In the genomic region with DNA sequence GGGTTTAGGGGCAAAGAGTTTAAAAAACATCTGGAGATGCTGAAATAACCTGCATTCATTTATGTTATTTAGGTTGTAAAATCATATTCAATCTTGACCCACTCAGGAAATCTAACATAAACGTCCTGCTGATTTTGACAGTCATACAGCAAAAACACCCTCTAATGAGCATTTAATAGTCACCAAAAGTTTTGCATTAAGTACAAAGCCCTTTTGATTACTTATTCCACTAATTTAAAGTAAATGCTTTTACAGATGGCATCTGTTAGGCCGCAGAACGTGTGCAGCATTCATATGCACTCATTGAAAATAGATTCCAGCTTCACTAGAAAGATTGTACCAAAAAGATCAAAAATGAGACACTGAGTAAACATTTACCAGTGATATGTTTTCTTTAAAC, we compare ENCODE assay signal across 21 cellular contexts.
A peak's percentile ranks its signal among the peaks of the same experiment; 100 is the strongest.
DNase-seq lines count a peak whose midpoint lies in the region; ATAC-seq, FAIRE-seq and TF ChIP-seq lines count a peak whose summit lies in the region.
"Had no signal": no experiment of that assay in that cellular context is flagged by ENCODE, and none has a peak within 500 bp of the region (broad histone marks: within the 10 kb centered on the region; RNA-seq: fewer than 3 reads in every experiment).

No MANE protein-coding gene starts in this region.

- POLR2A ChIA-PET in GM12878 (lab: Charles Lee) = no interaction called here

- no peaks in the 10 kb centered on the region for H3K27me3 ChIP-seq in DND-41 (ENCODE audit: insufficient read depth, low read length, poor library complexity)
- H3K27me3 ChIP-seq in MM.1S (replicated peaks; ENCODE audit: insufficient read depth, low read length) = no peaks in the 10 kb centered on the region
- H3K27me3 ChIP-seq in GM12878 (replicated peaks in 1 of 2; ENCODE audit: control insufficient read depth in 2 of 2, insufficient read depth in 2 of 2, low read length in 1 of 2) = no peaks in the 10 kb centered on the region
- H3K27me3 ChIP-seq in MG63 = no peaks in the 10 kb centered on the region
- H3K27me3 ChIP-seq: BLaER1 treated with 17β-estradiol and CSF1 and Interleukin-3, amounts not matched to agents 10 nM and 100 nM had no signal

- no peaks in the 10 kb centered on the region for H3K9me2 ChIP-seq in MM.1S (replicated peaks; ENCODE audit: insufficient read depth, low read length)

- no peaks in the 10 kb centered on the region for H4K20me1 ChIP-seq in DND-41 (ENCODE audit: insufficient read depth, low read length)
- no peaks in the 10 kb centered on the region for H4K20me1 ChIP-seq in MM.1S (ENCODE audit: insufficient read depth, low read length)
- no peaks in the 10 kb centered on the region for H4K20me1 ChIP-seq in GM12878 (ENCODE audit: control insufficient read depth, insufficient read depth)
- H4K20me1 ChIP-seq: BLaER1 treated with 17β-estradiol and CSF1 and Interleukin-3, amounts not matched to agents 10 nM and 100 nM had no signal

- H3K4me1 ChIP-seq in DND-41 (ENCODE audit: insufficient read depth, low read length) (no peaks in the 10 kb centered on the region), MM.1S (ENCODE audit: low read length) (no peaks in the 10 kb centered on the region), GM12878 (ENCODE audit: control insufficient read depth, insufficient read depth, low read length) (no peaks in the 10 kb centered on the region)
- H3K4me1 ChIP-seq: Caco-2 had no signal

- H3K9me3 ChIP-seq in DND-41 (ENCODE audit: insufficient read depth, low read length, severe bottlenecking) (no peaks in the 10 kb centered on the region), MM.1S (replicated peaks; ENCODE audit: insufficient read depth, low read length) (no peaks in the 10 kb centered on the region), GM12878 (replicated peaks; ENCODE audit: control insufficient read depth, insufficient read depth, low read length) (no peaks in the 10 kb centered on the region), MG63 (no peaks in the 10 kb centered on the region)
- H3K9me3 ChIP-seq: BLaER1 treated with 17β-estradiol and CSF1 and Interleukin-3, amounts not matched to agents 10 nM and 100 nM; Caco-2 had no signal

- H2AFZ ChIP-seq in DND-41 (ENCODE audit: low read depth, low read length) (0 out of 2 replicates have a peak overlapping the region, but pooled peaks have one; percentile 11), MM.1S (ENCODE audit: low read length) (peak overlapping the region; percentile 27; the same call in 1 of the 2 replicates), GM12878 (ENCODE audit: control insufficient read depth, low read depth, low read length) (peak overlapping the region; percentile 1; the same call in 1 of the 2 replicates)

- TF ChIP-seq RAD21 in GM12878 (IDR thresholded peaks at IDR 0.05; ENCODE audit: insufficient read depth, low read depth, low read length) = no peak

- no peaks in the 10 kb centered on the region for H3F3A ChIP-seq in MM.1S (ENCODE audit: insufficient read depth, low read length)

- H3K36me3 ChIP-seq in DND-41 (ENCODE audit: insufficient read depth, low read length) = no peaks in the 10 kb centered on the region
- H3K36me3 ChIP-seq in MM.1S (replicated peaks; ENCODE audit: insufficient read depth, low read length) = no peaks in the 10 kb centered on the region
- no peaks in the 10 kb centered on the region for H3K36me3 ChIP-seq in GM12878 (ENCODE audit: control insufficient read depth in 2 of 2, insufficient read depth in 2 of 2, low read length in 1 of 2)
- no peaks in the 10 kb centered on the region for H3K36me3 ChIP-seq in MG63
- H3K36me3 ChIP-seq: BLaER1 treated with 17β-estradiol and CSF1 and Interleukin-3, amounts not matched to agents 10 nM and 100 nM had no signal

- 21% methylated on average over 3 of the region's 3 CpGs for WGBS in GM12878 (ENCODE audit: insufficient coverage, insufficient replicate concordance, low lambda C conversion rate, missing lambda C conversion rate)

- TF ChIP-seq EP300 in GM12878 (IDR thresholded peaks at IDR 0.05; ENCODE audit: borderline replicate concordance in 1 of 2, control insufficient read depth in 1 of 2, low read depth in 2 of 2, low read length in 2 of 2) = no peak

- H3K9ac ChIP-seq in DND-41 (ENCODE audit: low read depth, low read length) (no peak overlapping the region), MM.1S (ENCODE audit: low read length) (no peak overlapping the region), GM12878 (ENCODE audit: control insufficient read depth, insufficient read depth, low read length) (no peak overlapping the region)
- H3K9ac ChIP-seq: BLaER1 treated with 17β-estradiol and CSF1 and Interleukin-3, amounts not matched to agents 10 nM and 100 nM had no signal

- RAD21 ChIA-PET in GM12878 (lab: Charles Lee; ENCODE audit: unreplicated experiment) = no interaction called here

- SMC1A ChIA-PET in GM12878 (lab: Charles Lee; ENCODE audit: uncharacterized antibody, unreplicated experiment) = no interaction called here

- H3K4me3 ChIP-seq in DND-41 (ENCODE audit: low read depth in 1 of 2, low read length in 2 of 2) = no peak overlapping the region
- H3K4me3 ChIP-seq in MM.1S (ENCODE audit: low read length) = no peak overlapping the region
- H3K4me3 ChIP-seq in GM12878 = no peak overlapping the region
- no peak overlapping the region for H3K4me3 ChIP-seq in MG63
- H3K4me3 ChIP-seq: BLaER1 treated with 17β-estradiol and CSF1 and Interleukin-3, amounts not matched to agents 10 nM and 100 nM had no signal

- no TSS peak for BruUV-seq in GM12878 (replicated peaks; lab: Mats Ljungman, UMichigan)

- TF ChIP-seq POLR2A in GM12878 (IDR thresholded peaks at IDR 0.05; ENCODE audit: low read depth, low read length) = no peak

- ATAC-seq in DND-41 (ENCODE audit: insufficient read depth, low read depth) (no peak), GM12878 (no peak)
- ATAC-seq: CD8-positive, alpha-beta T cell had no signal

- DNase-seq in DND-41 (no peak), MM.1S (no peak), GM12878 (ENCODE audit: low read depth, low spot score) (no peak), occipital lobe (lab: John Stamatoyannopoulos, UW) (no peak), MG63 (no peak), GOT3 (lab: John Stamatoyannopoulos, UW) (no peak), NCI-H2107 (lab: John Stamatoyannopoulos, UW) (no peak)
- DNase-seq: 8988T; AML-193; Caco-2; Calu3; CD4-positive, alpha-beta T cell; CD8-positive, alpha-beta T cell; DMS79 treated with DMSO at 0.1 percent for 48 hours; EL; GDM1 had no signal

- H3K27ac ChIP-seq in DND-41 (ENCODE audit: low read length) (no peak overlapping the region), MM.1S (ENCODE audit: low read length) (no peak overlapping the region), GM12878 (ENCODE audit: control insufficient read depth, insufficient read depth) (no peak overlapping the region)
- H3K27ac ChIP-seq: BLaER1 treated with 17β-estradiol and CSF1 and Interleukin-3, amounts not matched to agents 10 nM and 100 nM; C4-2B had no signal

- no peak for FAIRE-seq in GM12878 (lab: Jason Lieb, UNC)
- FAIRE-seq: D721Med, GM12891, GM18507 had no signal

- intact Hi-C loops in GM12878 (cut with micrococcal nuclease; ENCODE audit: unreplicated experiment) = no loop called here

- CTCF ChIA-PET in GM12878 (lab: Yijun Ruan, JAX) = no interaction called here

- TF ChIP-seq CTCF in DND-41 (IDR thresholded peaks at IDR 0.05; ENCODE audit: borderline replicate concordance, extremely low read depth, low read length, poor library complexity, severe bottlenecking) (no peak), MM.1S (IDR thresholded peaks at IDR 0.05; ENCODE audit: low read length) (no peak), GM12878 (IDR thresholded peaks at IDR 0.05 in 2 of 3, conservative IDR thresholded peaks at IDR 0.05 in 1 of 3; ENCODE audit: control insufficient read depth in 2 of 3, extremely low read depth in 1 of 3, insufficient read depth in 1 of 3, low read depth in 3 of 3, low read length in 3 of 3) (no peak)

- H3K79me2 ChIP-seq in DND-41 (ENCODE audit: insufficient read depth, low read length) = no peaks in the 10 kb centered on the region
- H3K79me2 ChIP-seq in MM.1S (ENCODE audit: low read length) = no peaks in the 10 kb centered on the region
- no peaks in the 10 kb centered on the region for H3K79me2 ChIP-seq in GM12878 (ENCODE audit: control insufficient read depth, insufficient read depth, low read length)

- no peak overlapping the region for H3K4me2 ChIP-seq in DND-41 (ENCODE audit: insufficient read depth, low read length)
- H3K4me2 ChIP-seq in MM.1S (ENCODE audit: low read depth, low read length) = no peak overlapping the region
- no peak overlapping the region for H3K4me2 ChIP-seq in GM12878 (ENCODE audit: control insufficient read depth, insufficient read depth)
- H3K4me2 ChIP-seq: BLaER1 treated with 17β-estradiol and CSF1 and Interleukin-3, amounts not matched to agents 10 nM and 100 nM had no signal

- in situ Hi-C loops in GM12878 (cut with MboI) = no loop called here

TF ChIP-seq in GM12878, 131 proteins besides CTCF, POLR2A, EP300 and RAD21 (continues in another document):
- TF ChIP-seq, protein P1, sequence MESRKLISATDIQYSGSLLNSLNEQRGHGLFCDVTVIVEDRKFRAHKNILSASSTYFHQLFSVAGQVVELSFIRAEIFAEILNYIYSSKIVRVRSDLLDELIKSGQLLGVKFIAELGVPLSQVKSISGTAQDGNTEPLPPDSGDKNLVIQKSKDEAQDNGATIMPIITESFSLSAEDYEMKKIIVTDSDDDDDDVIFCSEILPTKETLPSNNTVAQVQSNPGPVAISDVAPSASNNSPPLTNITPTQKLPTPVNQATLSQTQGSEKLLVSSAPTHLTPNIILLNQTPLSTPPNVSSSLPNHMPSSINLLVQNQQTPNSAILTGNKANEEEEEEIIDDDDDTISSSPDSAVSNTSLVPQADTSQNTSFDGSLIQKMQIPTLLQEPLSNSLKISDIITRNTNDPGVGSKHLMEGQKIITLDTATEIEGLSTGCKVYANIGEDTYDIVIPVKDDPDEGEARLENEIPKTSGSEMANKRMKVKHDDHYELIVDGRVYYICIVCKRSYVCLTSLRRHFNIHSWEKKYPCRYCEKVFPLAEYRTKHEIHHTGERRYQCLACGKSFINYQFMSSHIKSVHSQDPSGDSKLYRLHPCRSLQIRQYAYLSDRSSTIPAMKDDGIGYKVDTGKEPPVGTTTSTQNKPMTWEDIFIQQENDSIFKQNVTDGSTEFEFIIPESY (IDR thresholded peaks at IDR 0.05) = no peak
- TF ChIP-seq SREBF1 (IDR thresholded peaks at IDR 0.05; ENCODE audit: low read length) (no peak), CEBPB (IDR thresholded peaks at IDR 0.05; ENCODE audit: borderline replicate concordance in 1 of 2, low read depth in 2 of 2, low read length in 2 of 2) (no peak), CHD4 (IDR thresholded peaks at IDR 0.05) (no peak), FOS (IDR thresholded peaks at IDR 0.05; ENCODE audit: borderline replicate concordance, extremely low read depth, insufficient read length) (no peak)
- TF ChIP-seq, protein P2, sequence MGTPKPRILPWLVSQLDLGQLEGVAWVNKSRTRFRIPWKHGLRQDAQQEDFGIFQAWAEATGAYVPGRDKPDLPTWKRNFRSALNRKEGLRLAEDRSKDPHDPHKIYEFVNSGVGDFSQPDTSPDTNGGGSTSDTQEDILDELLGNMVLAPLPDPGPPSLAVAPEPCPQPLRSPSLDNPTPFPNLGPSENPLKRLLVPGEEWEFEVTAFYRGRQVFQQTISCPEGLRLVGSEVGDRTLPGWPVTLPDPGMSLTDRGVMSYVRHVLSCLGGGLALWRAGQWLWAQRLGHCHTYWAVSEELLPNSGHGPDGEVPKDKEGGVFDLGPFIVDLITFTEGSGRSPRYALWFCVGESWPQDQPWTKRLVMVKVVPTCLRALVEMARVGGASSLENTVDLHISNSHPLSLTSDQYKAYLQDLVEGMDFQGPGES (IDR thresholded peaks at IDR 0.05) = no peak
